Comparison of ENCODE assay signal across 1 cellular context in the genomic region with DNA sequence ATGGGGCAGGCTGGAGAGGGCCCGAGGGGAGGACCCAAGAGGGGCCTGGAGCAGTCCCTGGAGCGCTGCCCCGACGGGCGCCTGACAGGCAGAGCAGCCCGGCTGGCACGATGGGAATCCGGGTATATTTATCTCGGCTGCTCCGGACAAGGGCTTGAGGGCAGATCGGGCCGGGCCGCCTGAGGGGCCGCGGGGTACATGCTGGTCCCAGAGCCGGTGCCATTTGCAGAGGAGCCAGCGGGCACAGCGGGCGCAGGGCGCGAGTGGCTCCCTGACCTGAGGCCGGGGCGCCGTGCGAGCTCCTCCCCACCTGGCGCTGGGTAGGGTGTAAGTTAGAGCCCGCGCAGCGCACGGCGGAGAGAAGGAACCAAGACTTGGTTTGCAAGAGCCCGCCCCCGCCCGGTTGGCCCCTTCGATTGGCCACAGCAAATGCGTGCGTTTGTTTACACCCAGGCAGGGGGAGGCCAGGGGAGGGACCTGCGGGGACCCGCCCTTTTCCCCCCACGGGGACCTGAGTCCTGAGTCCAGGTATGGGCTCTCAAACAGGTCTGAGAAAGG.
TF ChIP-seq lines count a peak whose summit lies in the region.

No MANE protein-coding gene starts in this region.

TF ChIP-seq in HepG2, 621 proteins besides CTCF, POLR2A, EP300 and RAD21 (continued from another document and continues in another):
- TF ChIP-seq, protein P1, sequence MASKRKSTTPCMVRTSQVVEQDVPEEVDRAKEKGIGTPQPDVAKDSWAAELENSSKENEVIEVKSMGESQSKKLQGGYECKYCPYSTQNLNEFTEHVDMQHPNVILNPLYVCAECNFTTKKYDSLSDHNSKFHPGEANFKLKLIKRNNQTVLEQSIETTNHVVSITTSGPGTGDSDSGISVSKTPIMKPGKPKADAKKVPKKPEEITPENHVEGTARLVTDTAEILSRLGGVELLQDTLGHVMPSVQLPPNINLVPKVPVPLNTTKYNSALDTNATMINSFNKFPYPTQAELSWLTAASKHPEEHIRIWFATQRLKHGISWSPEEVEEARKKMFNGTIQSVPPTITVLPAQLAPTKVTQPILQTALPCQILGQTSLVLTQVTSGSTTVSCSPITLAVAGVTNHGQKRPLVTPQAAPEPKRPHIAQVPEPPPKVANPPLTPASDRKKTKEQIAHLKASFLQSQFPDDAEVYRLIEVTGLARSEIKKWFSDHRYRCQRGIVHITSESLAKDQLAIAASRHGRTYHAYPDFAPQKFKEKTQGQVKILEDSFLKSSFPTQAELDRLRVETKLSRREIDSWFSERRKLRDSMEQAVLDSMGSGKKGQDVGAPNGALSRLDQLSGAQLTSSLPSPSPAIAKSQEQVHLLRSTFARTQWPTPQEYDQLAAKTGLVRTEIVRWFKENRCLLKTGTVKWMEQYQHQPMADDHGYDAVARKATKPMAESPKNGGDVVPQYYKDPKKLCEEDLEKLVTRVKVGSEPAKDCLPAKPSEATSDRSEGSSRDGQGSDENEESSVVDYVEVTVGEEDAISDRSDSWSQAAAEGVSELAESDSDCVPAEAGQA (IDR thresholded peaks at IDR 0.05; ENCODE audit: low read depth), result no peak
- TF ChIP-seq, protein P1 (CRISPR knock-in tag; IDR thresholded peaks at IDR 0.05; ENCODE audit: borderline replicate concordance), result no peak
- TF ChIP-seq ZIK1 (CRISPR knock-in tag; IDR thresholded peaks at IDR 0.05; ENCODE audit: borderline replicate concordance, low read depth), result no peak
- no peak for TF ChIP-seq ZFY (CRISPR knock-in tag; IDR thresholded peaks at IDR 0.05)
- no peak for TF ChIP-seq ISX (CRISPR knock-in tag; conservative IDR thresholded peaks at IDR 0.05)
- no peak for TF ChIP-seq ADNP (CRISPR knock-in tag; IDR thresholded peaks at IDR 0.05)
- no peak for TF ChIP-seq DMTF1 (CRISPR knock-in tag; IDR thresholded peaks at IDR 0.05)
- 0 out of 2 replicates have a peak, but pooled peaks have one; percentile 28 for TF ChIP-seq SPEN (CRISPR knock-in tag; IDR thresholded peaks at IDR 0.05; ENCODE audit: low read depth)
- no peak for TF ChIP-seq ZNF549 (CRISPR knock-in tag; IDR thresholded peaks at IDR 0.05)
- TF ChIP-seq HNRNPH1 (optimal IDR thresholded peaks at IDR 0.05; ENCODE audit: low read depth, low read length), result no peak
- TF ChIP-seq ZNF432 (CRISPR knock-in tag; IDR thresholded peaks at IDR 0.05; ENCODE audit: borderline replicate concordance), result no peak
- no peak for TF ChIP-seq KLF11 (CRISPR knock-in tag; IDR thresholded peaks at IDR 0.05)
- no peak for TF ChIP-seq FOXP1 (IDR thresholded peaks at IDR 0.05)
- TF ChIP-seq FOXP1 (CRISPR knock-in tag; IDR thresholded peaks at IDR 0.05), result peak; percentile 56; the same call in 1 of the 2 replicates
- TF ChIP-seq CHD4 (IDR thresholded peaks at IDR 0.05; ENCODE audit: borderline replicate concordance, low read length), result no peak
- no peak for TF ChIP-seq ZNF337 (CRISPR knock-in tag; IDR thresholded peaks at IDR 0.05; ENCODE audit: borderline replicate concordance, low read depth)
- TF ChIP-seq CBX1 (IDR thresholded peaks at IDR 0.05; ENCODE audit: low read depth), result no peak
- TF ChIP-seq NR2F2 (IDR thresholded peaks at IDR 0.05; ENCODE audit: borderline replicate concordance, low read depth), result no peak
- no peak for TF ChIP-seq KAT2B (IDR thresholded peaks at IDR 0.05; ENCODE audit: borderline replicate concordance, low read depth, low read length)
- TF ChIP-seq, protein P2, sequence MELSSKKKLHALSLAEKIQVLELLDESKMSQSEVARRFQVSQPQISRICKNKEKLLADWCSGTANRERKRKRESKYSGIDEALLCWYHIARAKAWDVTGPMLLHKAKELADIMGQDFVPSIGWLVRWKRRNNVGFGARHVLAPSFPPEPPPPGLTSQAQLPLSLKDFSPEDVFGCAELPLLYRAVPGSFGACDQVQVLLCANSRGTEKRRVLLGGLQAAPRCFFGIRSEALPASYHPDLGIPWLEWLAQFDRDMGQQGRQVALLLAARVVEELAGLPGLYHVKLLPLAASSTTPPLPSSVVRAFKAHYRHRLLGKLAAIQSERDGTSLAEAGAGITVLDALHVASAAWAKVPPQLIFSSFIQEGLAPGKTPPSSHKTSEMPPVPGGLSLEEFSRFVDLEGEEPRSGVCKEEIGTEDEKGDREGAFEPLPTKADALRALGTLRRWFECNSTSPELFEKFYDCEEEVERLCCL (CRISPR knock-in tag; IDR thresholded peaks at IDR 0.05; ENCODE audit: borderline replicate concordance), result no peak
- TF ChIP-seq RARG (CRISPR knock-in tag; IDR thresholded peaks at IDR 0.05; ENCODE audit: low read depth), result no peak
- TF ChIP-seq ELF4 (CRISPR knock-in tag; IDR thresholded peaks at IDR 0.05; ENCODE audit: borderline replicate concordance), result no peak
- TF ChIP-seq NONO (IDR thresholded peaks at IDR 0.05), result no peak
- TF ChIP-seq NONO (CRISPR knock-in tag; conservative IDR thresholded peaks at IDR 0.05), result no peak; the same call in 1 of the 2 replicates
- TF ChIP-seq NR3C1 (CRISPR knock-in tag; IDR thresholded peaks at IDR 0.05), result no peak
- TF ChIP-seq, protein P3, sequence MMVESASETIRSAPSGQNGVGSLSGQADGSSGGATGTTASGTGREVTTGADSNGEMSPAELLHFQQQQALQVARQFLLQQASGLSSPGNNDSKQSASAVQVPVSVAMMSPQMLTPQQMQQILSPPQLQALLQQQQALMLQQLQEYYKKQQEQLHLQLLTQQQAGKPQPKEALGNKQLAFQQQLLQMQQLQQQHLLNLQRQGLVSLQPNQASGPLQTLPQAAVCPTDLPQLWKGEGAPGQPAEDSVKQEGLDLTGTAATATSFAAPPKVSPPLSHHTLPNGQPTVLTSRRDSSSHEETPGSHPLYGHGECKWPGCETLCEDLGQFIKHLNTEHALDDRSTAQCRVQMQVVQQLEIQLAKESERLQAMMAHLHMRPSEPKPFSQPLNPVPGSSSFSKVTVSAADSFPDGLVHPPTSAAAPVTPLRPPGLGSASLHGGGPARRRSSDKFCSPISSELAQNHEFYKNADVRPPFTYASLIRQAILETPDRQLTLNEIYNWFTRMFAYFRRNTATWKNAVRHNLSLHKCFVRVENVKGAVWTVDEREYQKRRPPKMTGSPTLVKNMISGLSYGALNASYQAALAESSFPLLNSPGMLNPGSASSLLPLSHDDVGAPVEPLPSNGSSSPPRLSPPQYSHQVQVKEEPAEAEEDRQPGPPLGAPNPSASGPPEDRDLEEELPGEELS (CRISPR knock-in tag; IDR thresholded peaks at IDR 0.05), result peak; percentile 78
- TF ChIP-seq HOXA3 (CRISPR knock-in tag; IDR thresholded peaks at IDR 0.05), result no peak; the same call in 1 of the 2 replicates
- TF ChIP-seq, protein P4, sequence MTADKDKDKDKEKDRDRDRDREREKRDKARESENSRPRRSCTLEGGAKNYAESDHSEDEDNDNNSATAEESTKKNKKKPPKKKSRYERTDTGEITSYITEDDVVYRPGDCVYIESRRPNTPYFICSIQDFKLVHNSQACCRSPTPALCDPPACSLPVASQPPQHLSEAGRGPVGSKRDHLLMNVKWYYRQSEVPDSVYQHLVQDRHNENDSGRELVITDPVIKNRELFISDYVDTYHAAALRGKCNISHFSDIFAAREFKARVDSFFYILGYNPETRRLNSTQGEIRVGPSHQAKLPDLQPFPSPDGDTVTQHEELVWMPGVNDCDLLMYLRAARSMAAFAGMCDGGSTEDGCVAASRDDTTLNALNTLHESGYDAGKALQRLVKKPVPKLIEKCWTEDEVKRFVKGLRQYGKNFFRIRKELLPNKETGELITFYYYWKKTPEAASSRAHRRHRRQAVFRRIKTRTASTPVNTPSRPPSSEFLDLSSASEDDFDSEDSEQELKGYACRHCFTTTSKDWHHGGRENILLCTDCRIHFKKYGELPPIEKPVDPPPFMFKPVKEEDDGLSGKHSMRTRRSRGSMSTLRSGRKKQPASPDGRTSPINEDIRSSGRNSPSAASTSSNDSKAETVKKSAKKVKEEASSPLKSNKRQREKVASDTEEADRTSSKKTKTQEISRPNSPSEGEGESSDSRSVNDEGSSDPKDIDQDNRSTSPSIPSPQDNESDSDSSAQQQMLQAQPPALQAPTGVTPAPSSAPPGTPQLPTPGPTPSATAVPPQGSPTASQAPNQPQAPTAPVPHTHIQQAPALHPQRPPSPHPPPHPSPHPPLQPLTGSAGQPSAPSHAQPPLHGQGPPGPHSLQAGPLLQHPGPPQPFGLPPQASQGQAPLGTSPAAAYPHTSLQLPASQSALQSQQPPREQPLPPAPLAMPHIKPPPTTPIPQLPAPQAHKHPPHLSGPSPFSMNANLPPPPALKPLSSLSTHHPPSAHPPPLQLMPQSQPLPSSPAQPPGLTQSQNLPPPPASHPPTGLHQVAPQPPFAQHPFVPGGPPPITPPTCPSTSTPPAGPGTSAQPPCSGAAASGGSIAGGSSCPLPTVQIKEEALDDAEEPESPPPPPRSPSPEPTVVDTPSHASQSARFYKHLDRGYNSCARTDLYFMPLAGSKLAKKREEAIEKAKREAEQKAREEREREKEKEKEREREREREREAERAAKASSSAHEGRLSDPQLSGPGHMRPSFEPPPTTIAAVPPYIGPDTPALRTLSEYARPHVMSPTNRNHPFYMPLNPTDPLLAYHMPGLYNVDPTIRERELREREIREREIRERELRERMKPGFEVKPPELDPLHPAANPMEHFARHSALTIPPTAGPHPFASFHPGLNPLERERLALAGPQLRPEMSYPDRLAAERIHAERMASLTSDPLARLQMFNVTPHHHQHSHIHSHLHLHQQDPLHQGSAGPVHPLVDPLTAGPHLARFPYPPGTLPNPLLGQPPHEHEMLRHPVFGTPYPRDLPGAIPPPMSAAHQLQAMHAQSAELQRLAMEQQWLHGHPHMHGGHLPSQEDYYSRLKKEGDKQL (CRISPR knock-in tag; IDR thresholded peaks at IDR 0.05; ENCODE audit: low read depth), result no peak
- TF ChIP-seq ZNF256 (CRISPR knock-in tag; conservative IDR thresholded peaks at IDR 0.05), result no peak
